16 cellular contexts compared by ENCODE assay signal in genomic region chr13:51739403-51740112, GRCh38.
A peak's percentile ranks its signal among the peaks of the same experiment; 100 is the strongest.
DNase-seq lines count a peak whose midpoint lies in the region; ATAC-seq and TF ChIP-seq lines count a peak whose summit lies in the region.
"Had no signal": no experiment of that assay in that cellular context is flagged by ENCODE, and none has a peak within 500 bp of the region (broad histone marks: within the 10 kb centered on the region; RNA-seq: fewer than 3 reads in every experiment).

No MANE protein-coding gene starts in this region.

- peaks cover 31% of the 10 kb centered on the region for H3K36me3 Mint-ChIP-seq in activated CD4-positive, alpha-beta T cell treated with anti-CD3 and anti-CD28 coated beads, Interleukin-2, amount 10 ng/mL, durations not matched to agents 24 days and 14 days (ENCODE audit: low read depth)
- H3K36me3 Mint-ChIP-seq in activated CD4-positive, alpha-beta T cell treated with anti-CD3 and anti-CD28 coated beads for 36 hours (ENCODE audit: low read depth), result peaks cover 23% of the 10 kb centered on the region

- peaks cover 3% of the 10 kb centered on the region for H3K9me3 Mint-ChIP-seq in activated CD4-positive, alpha-beta T cell treated with anti-CD3 and anti-CD28 coated beads, Interleukin-2, amount 10 ng/mL, durations not matched to agents 24 days and 14 days
- H3K9me3 Mint-ChIP-seq in activated CD4-positive, alpha-beta T cell treated with anti-CD3 and anti-CD28 coated beads for 36 hours (ENCODE audit: low read depth), result no peaks in the 10 kb centered on the region
- H3K9me3 Mint-ChIP-seq: CD8-positive, alpha-beta memory T cell had no signal

- ATAC-seq in activated CD4-positive, alpha-beta T cell treated with anti-CD3 and anti-CD28 coated beads for 36 hours, result no peak
- no peak for ATAC-seq in HG03342 (IDR thresholded peaks at IDR 0.05; ENCODE audit: unreplicated experiment)
- no peak for ATAC-seq in GM21576 (IDR thresholded peaks at IDR 0.05; ENCODE audit: unreplicated experiment)

- no peak for TF ChIP-seq CTCF in left ventricle myocardium inferior (IDR thresholded peaks at IDR 0.05; ENCODE audit: borderline replicate concordance)
- TF ChIP-seq CTCF in prostate gland (IDR thresholded peaks at IDR 0.05), result no peak
- TF ChIP-seq CTCF in uterus (IDR thresholded peaks at IDR 0.05), result no peak

- CTCF ChIA-PET in activated CD4-positive, alpha-beta T cell treated with anti-CD3 and anti-CD28 coated beads for 36 hours (lab: Charles Lee), result interaction anchor here (0.7 to 1.6 kb wide), 4 partner anchors 10 to 389 kb away, joined by 3 to 7 read pairs (median 3); partner anchors contain the start of gene NEK5

- H3K4me3 ChIP-seq in left ventricle myocardium inferior (no peak overlapping the region), prostate gland (no peak overlapping the region), uterus (no peak overlapping the region)

- no peak for DNase-seq in activated CD4-positive, alpha-beta T cell treated with anti-CD3 and anti-CD28 coated beads, Interleukin-2, amount 10 ng/mL, durations not matched to agents 24 days and 14 days
- no peak for DNase-seq in activated CD4-positive, alpha-beta T cell treated with anti-CD3 and anti-CD28 coated beads for 36 hours
- DNase-seq in left ventricle myocardium inferior, result no peak
- DNase-seq in prostate gland (ENCODE audit: low spot score), result peak; percentile 22
- peak; percentile 67 to 72 for DNase-seq in uterus
- DNase-seq in NCI-H187 treated with DMSO at 0.1 percent for 48 hours (lab: John Stamatoyannopoulos, UW), result no peak
- DNase-seq: 8988T; amygdala; CD8-positive, alpha-beta memory T cell; HCEC 1CT; NCI-H2227 treated with DMSO at 0.1 percent for 48 hours; stimulated activated CD4-positive, alpha-beta T cell treated with anti-CD3 and anti-CD28 coated beads, Interleukin-4, amount 100 ng/mL, for 1 hour; stimulated activated naive CD4-positive, alpha-beta T cell treated with Interleukin-2 at 50 U/mL for 16 hours had no signal

- POLR2A ChIA-PET in activated CD4-positive, alpha-beta T cell treated with anti-CD3 and anti-CD28 coated beads for 36 hours (lab: Charles Lee), result no interaction called here

- peaks cover 3% of the 10 kb centered on the region for H3K4me1 ChIP-seq in left ventricle myocardium inferior
- H3K4me1 ChIP-seq in prostate gland (replicated peaks), result peaks cover 12% of the 10 kb centered on the region
- H3K4me1 ChIP-seq in uterus, result peaks cover 7 to 19% of the 10 kb centered on the region in 2 donors
- H3K4me1 ChIP-seq: parathyroid adenoma had no signal

- TF ChIP-seq POLR2A in prostate gland (IDR thresholded peaks at IDR 0.05), result no peak
- TF ChIP-seq POLR2A in uterus (IDR thresholded peaks at IDR 0.05), result no peak

- no peaks in the 10 kb centered on the region for H3K27me3 Mint-ChIP-seq in activated CD4-positive, alpha-beta T cell treated with anti-CD3 and anti-CD28 coated beads, Interleukin-2, amount 10 ng/mL, durations not matched to agents 24 days and 14 days
- no peaks in the 10 kb centered on the region for H3K27me3 Mint-ChIP-seq in activated CD4-positive, alpha-beta T cell treated with anti-CD3 and anti-CD28 coated beads for 36 hours
- H3K27me3 Mint-ChIP-seq: CD8-positive, alpha-beta memory T cell had no signal

- H3K27ac Mint-ChIP-seq in activated CD4-positive, alpha-beta T cell treated with anti-CD3 and anti-CD28 coated beads, Interleukin-2, amount 10 ng/mL, durations not matched to agents 24 days and 14 days, result peak overlapping the region; percentile 77
- H3K27ac Mint-ChIP-seq in activated CD4-positive, alpha-beta T cell treated with anti-CD3 and anti-CD28 coated beads for 36 hours, result no peak overlapping the region

- peaks cover 17% of the 10 kb centered on the region for H3K36me3 ChIP-seq in left ventricle myocardium inferior
- H3K36me3 ChIP-seq in prostate gland, result no peaks in the 10 kb centered on the region
- no peaks in the 10 kb centered on the region for H3K36me3 ChIP-seq in uterus

- peaks cover 23% of the 10 kb centered on the region for H3K4me1 Mint-ChIP-seq in activated CD4-positive, alpha-beta T cell treated with anti-CD3 and anti-CD28 coated beads, Interleukin-2, amount 10 ng/mL, durations not matched to agents 24 days and 14 days
- H3K4me1 Mint-ChIP-seq in activated CD4-positive, alpha-beta T cell treated with anti-CD3 and anti-CD28 coated beads for 36 hours, result peaks cover 12% of the 10 kb centered on the region

- 30% methylated on average over 6 of the region's 6 CpGs for WGBS in prostate gland

- intact Hi-C loops in activated CD4-positive, alpha-beta T cell treated with anti-CD3 and anti-CD28 coated beads, Interleukin-2, amount 10 ng/mL, durations not matched to agents 24 days and 14 days (cut with micrococcal nuclease), result loop anchor here (5.0 kb wide), 1 partner anchor 287 kb away; the partner anchor contains the start of gene INTS6
- intact Hi-C loops in activated CD4-positive, alpha-beta T cell treated with anti-CD3 and anti-CD28 coated beads for 36 hours (cut with DNase I, micrococcal nuclease), result no loop called here
- intact Hi-C loops in left ventricle myocardium inferior (cut with micrococcal nuclease), result no loop called here
- intact Hi-C loops in prostate gland (cut with DNase I), result loop anchor here (5.0 to 10.0 kb wide), 4 partner anchors 152 to 505 kb away; partner anchors contain the start of gene INTS6
- intact Hi-C loops in uterus (cut with DNase I; ENCODE audit: low total_unique reads), result loop anchor here (10.0 kb wide), 1 partner anchor 285 kb away; the partner anchor contains the start of gene INTS6

- H3K27ac ChIP-seq in left ventricle myocardium inferior (replicated peaks), result peak overlapping the region; percentile 69
- peak overlapping the region; percentile 77 to 81 for H3K27ac ChIP-seq in prostate gland
- peak overlapping the region; percentile 79 to 86 for H3K27ac ChIP-seq in uterus
- H3K27ac ChIP-seq: parathyroid adenoma had no signal

- H3K9me3 ChIP-seq in left ventricle myocardium inferior (replicated peaks) (no peaks in the 10 kb centered on the region), prostate gland (no peaks in the 10 kb centered on the region), uterus (no peaks in the 10 kb centered on the region)

- H3K27me3 ChIP-seq in left ventricle myocardium inferior (ENCODE audit: low read depth), result no peaks in the 10 kb centered on the region
- H3K27me3 ChIP-seq in prostate gland (replicated peaks; ENCODE audit: insufficient read depth), result no peaks in the 10 kb centered on the region
- H3K27me3 ChIP-seq in uterus, result no peaks in the 10 kb centered on the region

- no peak overlapping the region for H3K4me3 Mint-ChIP-seq in activated CD4-positive, alpha-beta T cell treated with anti-CD3 and anti-CD28 coated beads, Interleukin-2, amount 10 ng/mL, durations not matched to agents 24 days and 14 days
- no peak overlapping the region for H3K4me3 Mint-ChIP-seq in activated CD4-positive, alpha-beta T cell treated with anti-CD3 and anti-CD28 coated beads for 36 hours
- H3K4me3 Mint-ChIP-seq: CD8-positive, alpha-beta memory T cell had no signal

Comparison
In these comparisons a context has a peak if more than half of its experiments do, and no peak if none do; other contexts are left out.
1. intact Hi-C loops: an anchor here in activated CD4-positive, alpha-beta T cell treated with anti-CD3 and anti-CD28 coated beads, Interleukin-2, amount 10 ng/mL, durations not matched to agents 24 days and 14 days (5.0 kb wide), prostate gland (5.0 to 10.0 kb wide) and uterus (10.0 kb wide); none called in activated CD4-positive, alpha-beta T cell treated with anti-CD3 and anti-CD28 coated beads for 36 hours and left ventricle myocardium inferior.
2. DNase-seq: peak in prostate gland (single experiment) and uterus (2 of 2); none in activated CD4-positive, alpha-beta T cell treated with anti-CD3 and anti-CD28 coated beads, Interleukin-2, amount 10 ng/mL, durations not matched to agents 24 days and 14 days (single experiment), activated CD4-positive, alpha-beta T cell treated with anti-CD3 and anti-CD28 coated beads for 36 hours (single experiment), left ventricle myocardium inferior (single experiment) and NCI-H187 treated with DMSO at 0.1 percent for 48 hours (single experiment).
3. Peak in every context shown above with its lines, with median percentiles within 50 percentile points of each other: H3K27ac ChIP-seq.